2 cellular contexts compared by ENCODE assay signal in genomic region chr11:2691355-2691761, GRCh38.
A peak's percentile ranks its signal among the peaks of the same experiment; 100 is the strongest.
TF ChIP-seq lines count a peak whose summit lies in the region.

No MANE protein-coding gene starts in this region.

TF ChIP-seq in WTC11, 78 proteins besides CTCF, POLR2A, EP300 and RAD21:
- TF ChIP-seq ZNF219 (CRISPR knock-in tag; IDR thresholded peaks at IDR 0.05; ENCODE audit: borderline replicate concordance): no peak
- TF ChIP-seq ZNF232 (CRISPR knock-in tag; IDR thresholded peaks at IDR 0.05): no peak
- no peak for TF ChIP-seq SMAD3 (CRISPR knock-in tag; IDR thresholded peaks at IDR 0.05; ENCODE audit: borderline replicate concordance)
- TF ChIP-seq GABPB1 (CRISPR knock-in tag; IDR thresholded peaks at IDR 0.05): no peak
- no peak for TF ChIP-seq ATF2 (CRISPR knock-in tag; IDR thresholded peaks at IDR 0.05; ENCODE audit: borderline replicate concordance, low read depth)
- no peak for TF ChIP-seq ZNF512 (CRISPR knock-in tag; IDR thresholded peaks at IDR 0.05; ENCODE audit: borderline replicate concordance)
- no peak for TF ChIP-seq SMAD4 (CRISPR knock-in tag; IDR thresholded peaks at IDR 0.05)
- TF ChIP-seq AFF4 (CRISPR knock-in tag; IDR thresholded peaks at IDR 0.05; ENCODE audit: borderline replicate concordance): no peak
- no peak for TF ChIP-seq KAT7 (CRISPR knock-in tag; IDR thresholded peaks at IDR 0.05; ENCODE audit: borderline replicate concordance)

TF ChIP-seq in HepG2, 621 proteins besides CTCF, POLR2A, EP300 and RAD21 (continues in another document):
- TF ChIP-seq ZNF687 (CRISPR knock-in tag; IDR thresholded peaks at IDR 0.05) (peak; percentile 49; the same call in 1 of the 2 replicates), AKNA (CRISPR knock-in tag; IDR thresholded peaks at IDR 0.05; ENCODE audit: borderline replicate concordance) (no peak), YEATS4 (CRISPR knock-in tag; IDR thresholded peaks at IDR 0.05; ENCODE audit: borderline replicate concordance) (no peak), ZNF883 (CRISPR knock-in tag; IDR thresholded peaks at IDR 0.05; ENCODE audit: not compliant biosample characterization) (no peak), SNAPC2 (CRISPR knock-in tag; IDR thresholded peaks at IDR 0.05) (no peak), RFXAP (CRISPR knock-in tag; IDR thresholded peaks at IDR 0.05; ENCODE audit: borderline replicate concordance) (no peak), HMGXB3 (CRISPR knock-in tag; IDR thresholded peaks at IDR 0.05; ENCODE audit: borderline replicate concordance) (0 out of 2 replicates have a peak, but pooled peaks have one; percentile 23), HOXA7 (CRISPR knock-in tag; IDR thresholded peaks at IDR 0.05) (no peak), NR2F6 (IDR thresholded peaks at IDR 0.05) (no peak; the same call in 1 of the 2 replicates), NR2F6 (CRISPR knock-in tag; IDR thresholded peaks at IDR 0.05) (peak; percentile 33), ZNF432 (CRISPR knock-in tag; IDR thresholded peaks at IDR 0.05; ENCODE audit: borderline replicate concordance) (no peak), ARID5B (CRISPR knock-in tag; IDR thresholded peaks at IDR 0.05) (peak; percentile 39; the same call in 1 of the 2 replicates), ZNF614 (CRISPR knock-in tag; IDR thresholded peaks at IDR 0.05; ENCODE audit: borderline replicate concordance) (peak; percentile 48; the same call in 1 of the 2 replicates), IKZF5 (CRISPR knock-in tag; IDR thresholded peaks at IDR 0.05) (0 out of 2 replicates have a peak, but pooled peaks have one; percentile 49), CBFB (CRISPR knock-in tag; IDR thresholded peaks at IDR 0.05) (no peak), FOXA1 (IDR thresholded peaks at IDR 0.05) (no peak), FOXA1 (CRISPR knock-in tag; IDR thresholded peaks at IDR 0.05) (no peak), TCF7 (IDR thresholded peaks at IDR 0.05; ENCODE audit: low read depth) (peak; percentile 32), ZBTB42 (CRISPR knock-in tag; IDR thresholded peaks at IDR 0.05) (no peak), ZNF891 (CRISPR knock-in tag; IDR thresholded peaks at IDR 0.05) (no peak), ZNF362 (CRISPR knock-in tag; IDR thresholded peaks at IDR 0.05; ENCODE audit: borderline replicate concordance) (0 out of 2 replicates have a peak, but pooled peaks have one; percentile 50), TAF15 (IDR thresholded peaks at IDR 0.05; ENCODE audit: low read depth, low read length, poor library complexity, severe bottlenecking) (no peak), PPARG (CRISPR knock-in tag; conservative IDR thresholded peaks at IDR 0.05) (no peak), MYNN (CRISPR knock-in tag; IDR thresholded peaks at IDR 0.05; ENCODE audit: low read depth) (no peak), ZBTB33 (CRISPR knock-in tag; IDR thresholded peaks at IDR 0.05) (peak; percentile 89), ZSCAN12 (CRISPR knock-in tag; IDR thresholded peaks at IDR 0.05) (no peak), GPBP1L1 (CRISPR knock-in tag; IDR thresholded peaks at IDR 0.05) (no peak), FOXA3 (CRISPR knock-in tag; IDR thresholded peaks at IDR 0.05) (0 out of 2 replicates have a peak, but pooled peaks have one; percentile 20)
